11 cellular contexts compared by ENCODE assay signal in genomic region chr17:15648384-15648783, GRCh38. TPM values are rescaled to one million over a fixed set of nuclear protein-coding genes. Genes with fewer than 3 reads are reported as not detected.
A peak's percentile ranks its signal among the peaks of the same experiment; 100 is the strongest.
DNase-seq lines count a peak whose midpoint lies in the region; ATAC-seq lines count a peak whose summit lies in the region.
"Had no signal": no experiment of that assay in that cellular context is flagged by ENCODE, and none has a peak within 500 bp of the region (broad histone marks: within the 10 kb centered on the region; RNA-seq: fewer than 3 reads in every experiment).

No MANE protein-coding gene starts in this region.

- H3K27ac ChIP-seq in thymus (ENCODE audit: low read depth): peak overlapping the region; percentile 49

- H3K4me3 ChIP-seq in thymus (ENCODE audit: low read length): no peak overlapping the region
- H3K4me3 ChIP-seq: mucosa of descending colon had no signal

- H3K27ac Mint-ChIP-seq in activated T-cell treated with anti-CD3 and anti-CD28 coated beads, Interleukin-2, amount 50 U/mL, for 72 hours: peak overlapping the region; percentile 4
- peak overlapping the region; percentile 83 for H3K27ac Mint-ChIP-seq in activated T-helper 1 cell treated with anti-CD3 and anti-CD28 coated beads, Interleukin-12 subunit alpha, Interleukin-12 subunit beta, Interleukin-2, Interleukin-4 antibody, amounts not matched to agents 30 ng/mL and 10 ng/mL and 1 ng/mL, durations not matched to agents 14 hours and 24 hours and 36 hours
- no peak overlapping the region for H3K27ac Mint-ChIP-seq in immature natural killer cell

- H3K9me3 Mint-ChIP-seq in activated T-cell treated with anti-CD3 and anti-CD28 coated beads, Interleukin-2, amount 50 U/mL, for 72 hours: no peaks in the 10 kb centered on the region
- H3K9me3 Mint-ChIP-seq in activated T-helper 1 cell treated with anti-CD3 and anti-CD28 coated beads, Interleukin-12 subunit alpha, Interleukin-12 subunit beta, Interleukin-2, Interleukin-4 antibody, amounts not matched to agents 30 ng/mL and 10 ng/mL and 1 ng/mL, durations not matched to agents 14 hours and 24 hours and 36 hours: no peaks in the 10 kb centered on the region
- peaks cover 0 to 2% (median 0%) of the 10 kb centered on the region in 6 donors for H3K9me3 Mint-ChIP-seq in immature natural killer cell

- intact Hi-C loops in activated T-helper 1 cell treated with anti-CD3 and anti-CD28 coated beads, Interleukin-12 subunit alpha, Interleukin-12 subunit beta, Interleukin-2, Interleukin-4 antibody, amounts not matched to agents 30 ng/mL and 10 ng/mL and 1 ng/mL, durations not matched to agents 14 hours and 24 hours and 36 hours (cut with micrococcal nuclease): no loop called here

- H3K9me3 ChIP-seq in thymus (ENCODE audit: control insufficient read depth): no peaks in the 10 kb centered on the region
- H3K9me3 ChIP-seq: mucosa of descending colon had no signal

- peaks cover 17% of the 10 kb centered on the region for H3K4me1 Mint-ChIP-seq in activated T-cell treated with anti-CD3 and anti-CD28 coated beads, Interleukin-2, amount 50 U/mL, for 72 hours (ENCODE audit: low read depth)
- peaks cover 58% of the 10 kb centered on the region for H3K4me1 Mint-ChIP-seq in activated T-helper 1 cell treated with anti-CD3 and anti-CD28 coated beads, Interleukin-12 subunit alpha, Interleukin-12 subunit beta, Interleukin-2, Interleukin-4 antibody, amounts not matched to agents 30 ng/mL and 10 ng/mL and 1 ng/mL, durations not matched to agents 14 hours and 24 hours and 36 hours (ENCODE audit: low read depth)
- H3K4me1 Mint-ChIP-seq in immature natural killer cell: peaks cover 0 to 8% of the 10 kb centered on the region in 2 donors

- no peak for ATAC-seq in activated T-cell treated with anti-CD3 and anti-CD28 coated beads, Interleukin-2, amount 50 U/mL, for 72 hours (replicated peaks in 1 of 2)
- ATAC-seq in HG03139 (IDR thresholded peaks at IDR 0.05; ENCODE audit: unreplicated experiment): no peak
- no peak for ATAC-seq in HG02759 (IDR thresholded peaks at IDR 0.05; ENCODE audit: unreplicated experiment)
- ATAC-seq: mucosa of descending colon, sciatic nerve had no signal

- no peaks in the 10 kb centered on the region for H3K27me3 Mint-ChIP-seq in activated T-cell treated with anti-CD3 and anti-CD28 coated beads, Interleukin-2, amount 50 U/mL, for 72 hours (ENCODE audit: low read depth)
- no peaks in the 10 kb centered on the region for H3K27me3 Mint-ChIP-seq in activated T-helper 1 cell treated with anti-CD3 and anti-CD28 coated beads, Interleukin-12 subunit alpha, Interleukin-12 subunit beta, Interleukin-2, Interleukin-4 antibody, amounts not matched to agents 30 ng/mL and 10 ng/mL and 1 ng/mL, durations not matched to agents 14 hours and 24 hours and 36 hours (ENCODE audit: insufficient read depth)
- peaks cover 0 to 2% (median 0%) of the 10 kb centered on the region in 3 donors for H3K27me3 Mint-ChIP-seq in immature natural killer cell (ENCODE audit: low read depth in 3 of 3)

- no peak for DNase-seq in activated T-cell treated with anti-CD3 and anti-CD28 coated beads, Interleukin-2, amount 50 U/mL, for 72 hours
- no peak for DNase-seq in activated T-cell treated with anti-CD3 and anti-CD28 coated beads for 4 hours
- DNase-seq in activated T-helper 1 cell treated with anti-CD3 and anti-CD28 coated beads, Interleukin-12 subunit alpha, Interleukin-12 subunit beta, Interleukin-2, Interleukin-4 antibody, amounts not matched to agents 30 ng/mL and 10 ng/mL and 1 ng/mL, durations not matched to agents 14 hours and 24 hours and 36 hours (ENCODE audit: low spot score): no peak
- peak; percentile 15 for DNase-seq in left kidney (ENCODE audit: low read depth, low spot score)
- no peak for DNase-seq in immature natural killer cell
- DNase-seq: effector memory CD4-positive, alpha-beta T cell; mucosa of descending colon had no signal

- no peak overlapping the region for H3K4me3 Mint-ChIP-seq in activated T-cell treated with anti-CD3 and anti-CD28 coated beads, Interleukin-2, amount 50 U/mL, for 72 hours
- H3K4me3 Mint-ChIP-seq in activated T-helper 1 cell treated with anti-CD3 and anti-CD28 coated beads, Interleukin-12 subunit alpha, Interleukin-12 subunit beta, Interleukin-2, Interleukin-4 antibody, amounts not matched to agents 30 ng/mL and 10 ng/mL and 1 ng/mL, durations not matched to agents 14 hours and 24 hours and 36 hours: peak overlapping the region; percentile 85
- no peak overlapping the region for H3K4me3 Mint-ChIP-seq in immature natural killer cell

- 97% methylated on average over 5 of the region's 5 CpGs for WGBS in thymus

- H3K36me3 Mint-ChIP-seq in activated T-cell treated with anti-CD3 and anti-CD28 coated beads, Interleukin-2, amount 50 U/mL, for 72 hours (ENCODE audit: insufficient read depth in 2 of 2): peaks cover 1 to 2% of the 10 kb centered on the region in 2 donors
- H3K36me3 Mint-ChIP-seq in activated T-helper 1 cell treated with anti-CD3 and anti-CD28 coated beads, Interleukin-12 subunit alpha, Interleukin-12 subunit beta, Interleukin-2, Interleukin-4 antibody, amounts not matched to agents 30 ng/mL and 10 ng/mL and 1 ng/mL, durations not matched to agents 14 hours and 24 hours and 36 hours (ENCODE audit: low read depth): peaks cover 6% of the 10 kb centered on the region
- no peaks in the 10 kb centered on the region for H3K36me3 Mint-ChIP-seq in immature natural killer cell

- no peaks in the 10 kb centered on the region for H3K27me3 ChIP-seq in thymus (ENCODE audit: control insufficient read depth, insufficient read depth)

- H3K36me3 ChIP-seq in thymus (ENCODE audit: control insufficient read depth, insufficient read depth): no peaks in the 10 kb centered on the region

- no peaks in the 10 kb centered on the region for H3K4me1 ChIP-seq in thymus (ENCODE audit: control insufficient read depth, insufficient read depth, low read length)

RNA-seq across cellular contexts. Expression of gene FBXW10B, which starts 28.9 kb away (rescaled TPM):
- 1 to 10 TPM; 1.2 to 1.5 TPM for total RNA-seq in activated T-cell treated with anti-CD3 and anti-CD28 coated beads, Interleukin-2, amount 50 U/mL, for 72 hours
- 1.0 and 1.5 TPM in 2 replicates for total RNA-seq in activated T-helper 1 cell treated with anti-CD3 and anti-CD28 coated beads, Interleukin-12 subunit alpha, Interleukin-12 subunit beta, Interleukin-2, Interleukin-4 antibody, amounts not matched to agents 30 ng/mL and 10 ng/mL and 1 ng/mL, durations not matched to agents 14 hours and 24 hours and 36 hours
- 1.6 TPM for polyA plus RNA-seq in thymus
- polyA plus RNA-seq in immature natural killer cell: not detected

RNA-seq across cellular contexts. Expression of gene TRIM16, which starts 35.7 kb away (rescaled TPM):
- 10 to 100 TPM; 20.8 to 23.7 TPM for total RNA-seq in activated T-cell treated with anti-CD3 and anti-CD28 coated beads, Interleukin-2, amount 50 U/mL, for 72 hours
- 15.9 and 16.7 TPM in 2 replicates for total RNA-seq in activated T-helper 1 cell treated with anti-CD3 and anti-CD28 coated beads, Interleukin-12 subunit alpha, Interleukin-12 subunit beta, Interleukin-2, Interleukin-4 antibody, amounts not matched to agents 30 ng/mL and 10 ng/mL and 1 ng/mL, durations not matched to agents 14 hours and 24 hours and 36 hours
- polyA plus RNA-seq in thymus: 14.7 TPM
- 1 to 10 TPM; 1.8 to 5.0 (median 3.1) TPM for polyA plus RNA-seq in immature natural killer cell

RNA-seq across cellular contexts. Expression of gene ZNF286A, which starts 51.2 kb away (rescaled TPM):
- 10 to 100 TPM; 20.4 to 26.8 TPM for total RNA-seq in activated T-cell treated with anti-CD3 and anti-CD28 coated beads, Interleukin-2, amount 50 U/mL, for 72 hours
- total RNA-seq in activated T-helper 1 cell treated with anti-CD3 and anti-CD28 coated beads, Interleukin-12 subunit alpha, Interleukin-12 subunit beta, Interleukin-2, Interleukin-4 antibody, amounts not matched to agents 30 ng/mL and 10 ng/mL and 1 ng/mL, durations not matched to agents 14 hours and 24 hours and 36 hours: 26.3 and 30.2 TPM in 2 replicates
- polyA plus RNA-seq in thymus (9.4 TPM), immature natural killer cell (10 to 100 TPM in 2 of 3 donors, 1 to 10 TPM in 1; 7.0 to 17.2 (median 11.9) TPM)

Comparison
In these comparisons a context has a peak if more than half of its experiments do, and no peak if none do; other contexts are left out.
1. H3K27ac Mint-ChIP-seq: peak in activated T-cell treated with anti-CD3 and anti-CD28 coated beads, Interleukin-2, amount 50 U/mL, for 72 hours (single experiment) and activated T-helper 1 cell treated with anti-CD3 and anti-CD28 coated beads, Interleukin-12 subunit alpha, Interleukin-12 subunit beta, Interleukin-2, Interleukin-4 antibody, amounts not matched to agents 30 ng/mL and 10 ng/mL and 1 ng/mL, durations not matched to agents 14 hours and 24 hours and 36 hours (single experiment); none in immature natural killer cell (0 of 6).